In genomic region chr10:109912335-109913282, GRCh38 we compare ENCODE assay signal across 8 cellular contexts. TPM values are rescaled to one million over a fixed set of nuclear protein-coding genes. Genes with fewer than 3 reads are reported as not detected.
A peak's percentile ranks its signal among the peaks of the same experiment; 100 is the strongest.
DNase-seq lines count a peak whose midpoint lies in the region; ATAC-seq and TF ChIP-seq lines count a peak whose summit lies in the region.

No MANE protein-coding gene starts in this region.

- no peak overlapping the region for H3K27ac ChIP-seq in vagina

- intact Hi-C loops in vagina (cut with DNase I): no loop called here

- peaks cover 0 to 2% of the 10 kb centered on the region in 2 donors for H3K36me3 ChIP-seq in vagina

- ATAC-seq in GM19351 (IDR thresholded peaks at IDR 0.05; ENCODE audit: unreplicated experiment) (peak; percentile 71), HG03196 (IDR thresholded peaks at IDR 0.05; ENCODE audit: unreplicated experiment) (peak; percentile 81), T-helper 17 cell (no peak), naive B cell (ENCODE audit: low read depth in 2 of 2) (peak; percentile 85 to 86)

- H3K9me3 ChIP-seq in T-helper 17 cell (ENCODE audit: control insufficient read depth, low read length, poor library complexity, severe bottlenecking) (no peaks in the 10 kb centered on the region), vagina (no peaks in the 10 kb centered on the region)

- H3K4me1 ChIP-seq in vagina: peaks cover 20% of the 10 kb centered on the region

- H3K27ac Mint-ChIP-seq in T-helper 17 cell (peak overlapping the region; percentile 93), naive B cell (peak overlapping the region; percentile 22 to 86 (median 76))

- H3K27me3 Mint-ChIP-seq in T-helper 17 cell (no peaks in the 10 kb centered on the region), naive B cell (no peaks in the 10 kb centered on the region)

- H3K36me3 Mint-ChIP-seq in T-helper 17 cell (ENCODE audit: low read depth) (peaks cover 7% of the 10 kb centered on the region), naive B cell (peaks cover 0 to 14% of the 10 kb centered on the region in 2 donors)

- no peak for TF ChIP-seq CTCF in AG10803 (conservative IDR thresholded peaks at IDR 0.05; ENCODE audit: low read length)
- TF ChIP-seq CTCF in vagina (IDR thresholded peaks at IDR 0.05): no peak

- DNase-seq in AG10803 (ENCODE audit: low read depth): peak; percentile 79
- no peak for DNase-seq in T-helper 17 cell
- peak; percentile 45 for DNase-seq in naive B cell
- no peak for DNase-seq in NCI-H446 (lab: John Stamatoyannopoulos, UW)
- no peak for DNase-seq in vagina (ENCODE audit: extremely low spot score in 2 of 2)
- DNase-seq in NCI-H1417 treated with DMSO at 0.1 percent for 48 hours (lab: John Stamatoyannopoulos, UW): no peak

- TF ChIP-seq POLR2A in vagina (IDR thresholded peaks at IDR 0.05): no peak

- H3K4me3 ChIP-seq in AG10803 (ENCODE audit: low read length) (no peak overlapping the region), vagina (no peak overlapping the region)

- H3K27me3 ChIP-seq in vagina: no peaks in the 10 kb centered on the region

- peaks cover 0 to 5% (median 0%) of the 10 kb centered on the region in 7 donors for H3K9me3 Mint-ChIP-seq in naive B cell

- H3K4me3 Mint-ChIP-seq in T-helper 17 cell (no peak overlapping the region), naive B cell (peak overlapping the region in 7 of 8 donors; percentile 4 to 59 (median 24))

- H3K4me1 Mint-ChIP-seq in T-helper 17 cell: peaks cover 64% of the 10 kb centered on the region
- peaks cover 61 to 67% (median 65%) of the 10 kb centered on the region in 3 donors for H3K4me1 Mint-ChIP-seq in naive B cell

RNA-seq across cellular contexts. Expression of gene XPNPEP1, which starts 10.7 kb away (rescaled TPM):
- total RNA-seq in T-helper 17 cell (10 to 100 TPM; 76.4 to 81.6 TPM), vagina (90.4 TPM)
- polyA plus RNA-seq in naive B cell (ENCODE audit: low read depth in 6 of 6): 10 to 100 TPM; 16.0 to 27.1 (median 19.5) TPM

Comparison
In these comparisons a context has a peak if more than half of its experiments do, and no peak if none do; other contexts are left out.
1. DNase-seq: peak in AG10803 (single experiment) and naive B cell (single experiment); none in T-helper 17 cell (0 of 3), NCI-H446 (0 of 2), vagina (0 of 2) and NCI-H1417 treated with DMSO at 0.1 percent for 48 hours (single experiment).